Comparison of ENCODE assay signal across 31 cellular contexts in the genomic region with DNA sequence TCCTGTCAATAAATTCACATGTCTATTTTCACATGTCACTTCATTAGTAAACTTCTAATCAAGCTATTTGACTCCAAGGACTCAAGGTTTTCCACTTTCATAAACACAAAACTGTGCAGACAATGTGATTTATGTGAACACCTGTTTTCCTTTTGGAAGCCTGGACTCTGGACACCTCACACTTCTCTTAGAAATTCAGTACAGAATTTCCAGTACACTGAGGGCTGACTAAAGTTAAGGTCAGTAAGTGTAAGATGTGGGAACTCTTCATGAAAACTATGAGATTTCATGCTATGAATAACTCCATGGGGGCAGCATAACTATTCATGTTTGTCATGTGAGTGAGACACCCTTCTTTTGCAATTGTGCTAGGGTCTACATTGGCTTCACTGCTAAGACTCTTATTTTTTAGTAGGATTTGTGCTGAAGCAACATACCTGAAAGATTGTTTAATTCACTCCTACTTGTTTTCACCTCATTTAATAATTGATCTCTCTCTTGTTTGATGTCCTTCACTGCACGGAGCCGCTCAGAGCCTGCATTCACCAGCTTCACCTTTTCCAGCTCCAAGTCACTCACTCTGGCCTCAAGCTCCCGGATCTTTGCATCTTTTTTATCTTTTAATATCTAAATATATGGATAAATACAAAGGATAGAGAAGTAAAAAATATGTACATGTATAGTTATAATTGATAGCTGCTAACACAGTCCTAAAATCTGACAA. TPM values are rescaled to one million over a fixed set of nuclear protein-coding genes. Genes with fewer than 3 reads are reported as not detected.
"Had no signal": no experiment of that assay in that cellular context is flagged by ENCODE, and none has a peak within 500 bp of the region (broad histone marks: within the 10 kb centered on the region; RNA-seq: fewer than 3 reads in every experiment).

No MANE protein-coding gene starts in this region.

- H3K9me3 ChIP-seq: colonic mucosa had no signal

- H3K4me1 ChIP-seq: colonic mucosa, esophagus squamous epithelium, gastrocnemius medialis, heart right ventricle, left lung, lower lobe of right lung had no signal

- H3K36me3 ChIP-seq: colonic mucosa, esophagus squamous epithelium, gastrocnemius medialis, heart right ventricle, left lung, lower lobe of right lung had no signal

- DNase-seq: cerebellar nuclear complex; colonic mucosa; cortex of kidney; effector CD8-positive, alpha-beta T cell; effector memory CD8-positive, alpha-beta T cell; endodermal cell; erythroblast; esophagus squamous epithelium; foreskin fibroblast; foreskin melanocyte; gastrocnemius medialis; glutamatergic neuron; head of caudate nucleus; heart right ventricle; hippocampal formation; islet precursor cell; kidney; kidney glomerular epithelial cell; left lung; left ventricle myocardium superior; lower lobe of right lung; mesenchymal stem cell; mucosa of descending colon had no signal

- H3K27me3 ChIP-seq: colonic mucosa, gastrocnemius medialis, heart right ventricle, left lung had no signal

- FAIRE-seq: endometrium, kidney had no signal

- H3K4me3 ChIP-seq: colonic mucosa, esophagus squamous epithelium, gastrocnemius medialis, heart right ventricle, left lung, lower lobe of right lung, mucosa of descending colon had no signal

- H3K27ac ChIP-seq: colonic mucosa, epithelial cell of prostate, esophagus squamous epithelium, gastrocnemius medialis, heart right ventricle, left lung, lower lobe of right lung had no signal

- ATAC-seq: effector memory CD8-positive, alpha-beta T cell; esophagus mucosa; gastrocnemius medialis; heart right ventricle; left lung; left ventricle myocardium superior; lower lobe of right lung; mucosa of descending colon had no signal

RNA-seq across cellular contexts. Expression of a gene that starts 59.1 kb away (rescaled TPM):
- total RNA-seq: chondrocyte, colonic mucosa, dermis microvascular lymphatic vessel endothelial cell, endodermal cell, esophagus mucosa, gastrocnemius medialis, glomerular endothelial cell, lung microvascular endothelial cell, mesothelial cell of epicardium had no signal
